37 cellular contexts compared by ENCODE assay signal in the genomic region with DNA sequence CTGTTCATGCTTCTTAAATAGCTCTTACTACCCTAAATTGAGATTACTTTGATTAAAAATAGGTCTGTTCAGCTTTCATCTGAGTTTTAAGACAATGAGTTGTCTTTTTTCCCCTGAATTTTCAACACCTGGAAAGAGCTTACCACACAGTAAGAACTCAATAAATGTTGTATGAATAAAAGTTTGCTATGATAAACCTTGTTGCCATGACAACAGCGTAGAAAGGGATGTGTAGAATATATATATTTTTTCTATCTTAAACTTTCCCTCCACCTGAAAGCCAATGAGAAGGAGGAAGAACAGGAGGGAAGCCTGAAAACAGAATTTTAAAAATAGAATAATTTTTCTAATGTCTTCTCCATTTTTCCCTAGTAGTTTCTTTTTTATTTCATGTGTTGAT. TPM values are rescaled to one million over a fixed set of nuclear protein-coding genes. Genes with fewer than 3 reads are reported as not detected.
DNase-seq lines count a peak whose midpoint lies in the region; ATAC-seq, FAIRE-seq and TF ChIP-seq lines count a peak whose summit lies in the region.
"Had no signal": no experiment of that assay in that cellular context is flagged by ENCODE, and none has a peak within 500 bp of the region (broad histone marks: within the 10 kb centered on the region; RNA-seq: fewer than 3 reads in every experiment).

No MANE protein-coding gene starts in this region.

- H3K4me3 ChIP-seq in GM12878 = no peak overlapping the region
- H3K4me3 ChIP-seq in lower lobe of right lung = no peak overlapping the region
- H3K4me3 ChIP-seq in upper lobe of left lung = no peak overlapping the region
- H3K4me3 ChIP-seq: body of pancreas, HAP-1, prostate gland, SJCRH30 had no signal

- H3K9me3 ChIP-seq in GM12878 (replicated peaks; ENCODE audit: control insufficient read depth, insufficient read depth, low read length) = no peaks in the 10 kb centered on the region
- no peaks in the 10 kb centered on the region for H3K9me3 ChIP-seq in lower lobe of right lung
- no peaks in the 10 kb centered on the region for H3K9me3 ChIP-seq in upper lobe of left lung
- H3K9me3 ChIP-seq: body of pancreas, Caco-2, HAP-1, prostate gland, SJCRH30 had no signal

- no peaks in the 10 kb centered on the region for H3K27me3 Mint-ChIP-seq in effector memory CD8-positive, alpha-beta T cell

- DNase-seq in DMS53 (lab: John Stamatoyannopoulos, UW) (peak; percentile 5), DMS53 treated with DMSO at 0.1 percent for 48 hours (lab: John Stamatoyannopoulos, UW; ENCODE audit: unreplicated experiment) (no peak), GM12878 (ENCODE audit: low read depth, low spot score) (no peak), lower lobe of right lung (no peak), upper lobe of left lung (no peak)
- DNase-seq in effector memory CD8-positive, alpha-beta T cell = no peak
- DNase-seq: activated CD4-positive, alpha-beta T cell treated with anti-CD3 and anti-CD28 coated beads for 48 hours; activated naive CD4-positive, alpha-beta T cell treated with anti-CD3 and anti-CD28 coated beads, Interleukin-2, amount 50 U/mL, for 16 hours; body of pancreas; Caco-2; DND-41; dorsolateral prefrontal cortex; islet precursor cell; left ventricle myocardium superior; naive thymus-derived CD8-positive, alpha-beta T cell; NCI-H1048; NCI-H1694 treated with DMSO at 0.1 percent for 48 hours; NCI-H446 treated with DMSO at 0.1 percent for 48 hours; NCI-H774; occipital lobe; SJCRH30; stimulated activated CD4-positive, alpha-beta T cell treated with anti-CD3 and anti-CD28 coated beads, Interleukin-15, amount 100 ng/mL, for 24 hours had no signal

- RAD21 ChIA-PET in GM12878 (lab: Charles Lee; ENCODE audit: unreplicated experiment) = no interaction called here

- no peaks in the 10 kb centered on the region for H4K20me1 ChIP-seq in GM12878 (ENCODE audit: control insufficient read depth, insufficient read depth)

- WGBS in GM12878 (ENCODE audit: insufficient coverage, insufficient replicate concordance, low lambda C conversion rate, missing lambda C conversion rate) = 46% methylated on average over 1 of the region's 1 CpG
- WGBS in upper lobe of left lung, 2 donors = 87 to 94% methylated on average over 1 of the region's 1 CpG

- no peak overlapping the region for H3K27ac Mint-ChIP-seq in effector memory CD8-positive, alpha-beta T cell
- H3K27ac Mint-ChIP-seq: activated T-helper 17 cell treated with anti-CD3 and anti-CD28 coated beads, Interleukin-2, amount 50 U/mL, for 72 hours; mesothelial cell of epicardium; naive thymus-derived CD8-positive, alpha-beta T cell; stimulated activated effector memory CD8-positive, alpha-beta T cell treated with anti-CD3 and anti-CD28 coated beads, Interleukin-12 subunit alpha, Interleukin-12 subunit beta, amount 100 ng/mL, for 72 hours; type B pancreatic cell had no signal

- no peak overlapping the region for H2AFZ ChIP-seq in GM12878 (ENCODE audit: control insufficient read depth, low read depth, low read length)

- no peak overlapping the region for H3K27ac ChIP-seq in GM12878 (ENCODE audit: control insufficient read depth, insufficient read depth)
- peak overlapping the region; percentile 73 for H3K27ac ChIP-seq in lower lobe of right lung
- H3K27ac ChIP-seq in upper lobe of left lung = peak overlapping the region; percentile 44 to 81 (median 66)
- H3K27ac ChIP-seq: 22Rv1, C4-2B, SJCRH30 had no signal

- H3K4me2 ChIP-seq in GM12878 (ENCODE audit: control insufficient read depth, insufficient read depth) = no peak overlapping the region

- CTCF ChIA-PET in GM12878 (lab: Yijun Ruan, JAX) = interaction anchor here (2.0 kb wide), 1 partner anchor 47 kb away, joined by 10 read pairs; no protein-coding TSS in a partner anchor

- POLR2A ChIA-PET in GM12878 (lab: Charles Lee) = no interaction called here

- no peak for ATAC-seq in GM12878
- no peak for ATAC-seq in lower lobe of right lung
- no peak for ATAC-seq in upper lobe of left lung (ENCODE audit: low FRiP score in 2 of 2)
- no peak for ATAC-seq in GM19035 (IDR thresholded peaks at IDR 0.05; ENCODE audit: unreplicated experiment)
- no peak for ATAC-seq in effector memory CD8-positive, alpha-beta T cell (replicated peaks)
- no peak for ATAC-seq in GM19328 (IDR thresholded peaks at IDR 0.05; ENCODE audit: unreplicated experiment)
- ATAC-seq: activated T-helper 17 cell treated with anti-CD3 and anti-CD28 coated beads, Interleukin-2, amount 50 U/mL, for 72 hours; body of pancreas; naive thymus-derived CD8-positive, alpha-beta T cell; stimulated activated effector memory CD8-positive, alpha-beta T cell treated with anti-CD3 and anti-CD28 coated beads, Interleukin-12 subunit alpha, Interleukin-12 subunit beta, amount 100 ng/mL, for 72 hours had no signal

- no peak for FAIRE-seq in GM12878 (lab: Jason Lieb, UNC)
- FAIRE-seq: endothelial cell of umbilical vein, GM18507, GM19239 had no signal

- H3K4me1 Mint-ChIP-seq in effector memory CD8-positive, alpha-beta T cell (ENCODE audit: low read depth in 2 of 2) = no peaks in the 10 kb centered on the region
- H3K4me1 Mint-ChIP-seq: mesothelial cell of epicardium; stimulated activated effector memory CD8-positive, alpha-beta T cell treated with anti-CD3 and anti-CD28 coated beads, Interleukin-12 subunit alpha, Interleukin-12 subunit beta, amount 100 ng/mL, for 72 hours had no signal

- H3K36me3 ChIP-seq in GM12878 (ENCODE audit: control insufficient read depth in 2 of 2, insufficient read depth in 2 of 2, low read length in 1 of 2) (no peaks in the 10 kb centered on the region), lower lobe of right lung (no peaks in the 10 kb centered on the region), upper lobe of left lung (no peaks in the 10 kb centered on the region)
- H3K36me3 ChIP-seq: HAP-1, prostate gland, SJCRH30 had no signal

- TF ChIP-seq RAD21 in GM12878 (IDR thresholded peaks at IDR 0.05; ENCODE audit: insufficient read depth, low read depth, low read length) = no peak

- no peaks in the 10 kb centered on the region for H3K4me1 ChIP-seq in GM12878 (ENCODE audit: control insufficient read depth, insufficient read depth, low read length)
- H3K4me1 ChIP-seq in lower lobe of right lung = peaks cover 44% of the 10 kb centered on the region
- peaks cover 4 to 31% (median 8%) of the 10 kb centered on the region in 4 donors for H3K4me1 ChIP-seq in upper lobe of left lung
- H3K4me1 ChIP-seq: body of pancreas, prostate gland had no signal

- H3K9me3 Mint-ChIP-seq in effector memory CD8-positive, alpha-beta T cell = no peaks in the 10 kb centered on the region
- H3K9me3 Mint-ChIP-seq: activated T-helper 17 cell treated with anti-CD3 and anti-CD28 coated beads, Interleukin-2, amount 50 U/mL, for 72 hours; mesothelial cell of epicardium; stimulated activated effector memory CD8-positive, alpha-beta T cell treated with anti-CD3 and anti-CD28 coated beads, Interleukin-12 subunit alpha, Interleukin-12 subunit beta, amount 100 ng/mL, for 72 hours; type B pancreatic cell had no signal

- intact Hi-C loops in GM12878 (cut with micrococcal nuclease; ENCODE audit: unreplicated experiment) (no loop called here), lower lobe of right lung (cut with DNase I) (no loop called here)

- in situ Hi-C loops in GM12878 (cut with MboI) = no loop called here

- no peak overlapping the region for H3K9ac ChIP-seq in GM12878 (ENCODE audit: control insufficient read depth, insufficient read depth, low read length)

- TF ChIP-seq POLR2A in GM12878 (IDR thresholded peaks at IDR 0.05; ENCODE audit: low read depth, low read length) (no peak), upper lobe of left lung (IDR thresholded peaks at IDR 0.05) (no peak)

- TF ChIP-seq EP300 in GM12878 (IDR thresholded peaks at IDR 0.05; ENCODE audit: borderline replicate concordance in 1 of 2, control insufficient read depth in 1 of 2, low read depth in 2 of 2, low read length in 2 of 2) = no peak
- TF ChIP-seq EP300 in upper lobe of left lung (IDR thresholded peaks at IDR 0.05) = no peak

- SMC1A ChIA-PET in GM12878 (lab: Charles Lee; ENCODE audit: uncharacterized antibody, unreplicated experiment) = no interaction called here

- no peak overlapping the region for H3K4me3 Mint-ChIP-seq in effector memory CD8-positive, alpha-beta T cell
- H3K4me3 Mint-ChIP-seq: activated T-helper 17 cell treated with anti-CD3 and anti-CD28 coated beads, Interleukin-2, amount 50 U/mL, for 72 hours; mesothelial cell of epicardium; naive thymus-derived CD8-positive, alpha-beta T cell; stimulated activated effector memory CD8-positive, alpha-beta T cell treated with anti-CD3 and anti-CD28 coated beads, Interleukin-12 subunit alpha, Interleukin-12 subunit beta, amount 100 ng/mL, for 72 hours; type B pancreatic cell had no signal

- TF ChIP-seq CTCF in GM12878 (IDR thresholded peaks at IDR 0.05 in 2 of 3, conservative IDR thresholded peaks at IDR 0.05 in 1 of 3; ENCODE audit: control insufficient read depth in 2 of 3, extremely low read depth in 1 of 3, insufficient read depth in 1 of 3, low read depth in 3 of 3, low read length in 3 of 3) (no peak), lower lobe of right lung (IDR thresholded peaks at IDR 0.05) (no peak), upper lobe of left lung (IDR thresholded peaks at IDR 0.05) (no peak)

- no peaks in the 10 kb centered on the region for H3K79me2 ChIP-seq in GM12878 (ENCODE audit: control insufficient read depth, insufficient read depth, low read length)

- BruUV-seq in GM12878 (replicated peaks; lab: Mats Ljungman, UMichigan) = no TSS peak

- no peaks in the 10 kb centered on the region for H3K36me3 Mint-ChIP-seq in effector memory CD8-positive, alpha-beta T cell (ENCODE audit: insufficient read depth)
- H3K36me3 Mint-ChIP-seq: mesothelial cell of epicardium; stimulated activated effector memory CD8-positive, alpha-beta T cell treated with anti-CD3 and anti-CD28 coated beads, Interleukin-12 subunit alpha, Interleukin-12 subunit beta, amount 100 ng/mL, for 72 hours; type B pancreatic cell had no signal

- H3K27me3 ChIP-seq in GM12878 (replicated peaks in 1 of 2; ENCODE audit: control insufficient read depth in 2 of 2, insufficient read depth in 2 of 2, low read length in 1 of 2) = no peaks in the 10 kb centered on the region; a peak in 1 of 4 replicates
- no peaks in the 10 kb centered on the region for H3K27me3 ChIP-seq in lower lobe of right lung (ENCODE audit: low read depth)
- no peaks in the 10 kb centered on the region for H3K27me3 ChIP-seq in upper lobe of left lung
- H3K27me3 ChIP-seq: body of pancreas, dorsolateral prefrontal cortex, SJCRH30 had no signal

RNA-seq across cellular contexts. Expression of a gene that starts 3.4 kb away (rescaled TPM):
- total RNA-seq in GM12878 (2013; cell fraction: nucleolus; rRNA removed) = not detected in 2 replicates
- total RNA-seq in GM12878 (2014; rRNA removed) = 0.11 and 0.17 TPM in 2 replicates
- 0.32 and 0.40 TPM in 2 replicates for total RNA-seq in GM12878 (2014; rRNA removed; fragmentation: Illumina TruSeq; extraction: Trizol)
- 0.21 and 0.24 TPM in 2 replicates for total RNA-seq in GM12878 (2021)
- 0.66 TPM for polyA plus RNA-seq in GM12878 (2011; ENCODE audit: low read depth)
- 0.12 TPM in 1 of 2 replicates, not detected in the other for polyA plus RNA-seq in GM12878 (2011; rRNA removed)
- not detected in 2 replicates for polyA plus RNA-seq in GM12878 (2011; cell fraction: cytosol; rRNA removed)
- polyA plus RNA-seq in GM12878 (2011; cell fraction: nucleus; rRNA removed) = not detected in 2 replicates
- 0.65 and 1.2 TPM in 2 replicates for polyA plus RNA-seq in GM12878 (2012)
- polyA plus RNA-seq in GM12878 (2014; fragmentation: Illumina TruSeq; extraction: Trizol) = 0.38 TPM in 1 of 2 replicates, not detected in the other
- under 1 TPM; 0.40 to 0.42 TPM for polyA plus RNA-seq in GM12878 (2014; fragmentation: Nextera tagmentation; extraction: Ambion mirVana)
- 0.27 and 0.34 TPM in 2 replicates for polyA plus RNA-seq in GM12878 (2014; rRNA removed)
- polyA plus RNA-seq in GM12878 (2016; fragmentation: Nextera tagmentation; extraction: Ambion mirVana) = under 1 TPM; 0.15 to 0.19 TPM
- not detected in 2 replicates for polyA minus RNA-seq in GM12878 (2011; rRNA and poly(A)+ RNA removed)
- not detected in 2 replicates for polyA minus RNA-seq in GM12878 (2011; cell fraction: cytosol; rRNA and poly(A)+ RNA removed)
- polyA minus RNA-seq in GM12878 (2011; cell fraction: nucleus; rRNA and poly(A)+ RNA removed) = not detected in 2 replicates
- 48.7 TPM for total RNA-seq in lower lobe of right lung
- 10 to 100 TPM; 37.1 to 75.4 (median 46.8) TPM for total RNA-seq in upper lobe of left lung
- total RNA-seq: activated T-helper 17 cell treated with anti-CD3 and anti-CD28 coated beads, Interleukin-2, amount 50 U/mL, for 72 hours; naive thymus-derived CD8-positive, alpha-beta T cell; RPMI7951 had no signal

RNA-seq across cellular contexts. Expression of a gene that starts 6.7 kb away (rescaled TPM):
- 1.1 and 2.4 TPM in 2 replicates for total RNA-seq in GM12878 (2013; cell fraction: nucleolus; rRNA removed)
- total RNA-seq in GM12878 (2014; rRNA removed) = 0.16 TPM in 1 of 2 replicates, not detected in the other
- total RNA-seq in GM12878 (2014; rRNA removed; fragmentation: Illumina TruSeq; extraction: Trizol) = 0.18 and 0.41 TPM in 2 replicates
- 0.51 TPM in 1 of 2 replicates, not detected in the other for total RNA-seq in GM12878 (2021)
- polyA plus RNA-seq in GM12878 (2011; ENCODE audit: low read depth) = not detected
- 0.11 and 0.27 TPM in 2 replicates for polyA plus RNA-seq in GM12878 (2011; rRNA removed)
- 0.07 TPM in 1 of 2 replicates, not detected in the other for polyA plus RNA-seq in GM12878 (2011; cell fraction: cytosol; rRNA removed)
- 0.13 and 0.19 TPM in 2 replicates for polyA plus RNA-seq in GM12878 (2011; cell fraction: nucleus; rRNA removed)
- polyA plus RNA-seq in GM12878 (2012) = 0.32 TPM in 1 of 2 replicates, not detected in the other
- 0.50 and 1.1 TPM in 2 replicates for polyA plus RNA-seq in GM12878 (2014; fragmentation: Illumina TruSeq; extraction: Trizol)
- 1 to 10 TPM in 1 of 2 experiments, under 1 TPM in 1; 0.79 to 1.3 TPM for polyA plus RNA-seq in GM12878 (2014; fragmentation: Nextera tagmentation; extraction: Ambion mirVana)
- 0.14 and 0.29 TPM in 2 replicates for polyA plus RNA-seq in GM12878 (2014; rRNA removed)
- polyA plus RNA-seq in GM12878 (2016; fragmentation: Nextera tagmentation; extraction: Ambion mirVana) = under 1 TPM; 0.28 to 0.68 TPM
- not detected in 2 replicates for polyA minus RNA-seq in GM12878 (2011; rRNA and poly(A)+ RNA removed)
- not detected in 2 replicates for polyA minus RNA-seq in GM12878 (2011; cell fraction: cytosol; rRNA and poly(A)+ RNA removed)
- polyA minus RNA-seq in GM12878 (2011; cell fraction: nucleus; rRNA and poly(A)+ RNA removed) = 0.38 TPM in 1 of 2 replicates, not detected in the other
- total RNA-seq in lower lobe of right lung = not detected
- total RNA-seq in upper lobe of left lung = under 1 TPM in 2 of 6 donors, not detected in 4; 0.37 to 0.89 TPM
- total RNA-seq: body of pancreas, Caco-2, left ventricle myocardium superior, LHCN-M2, occipital lobe, SJCRH30 had no signal
- polyA plus RNA-seq: endothelial cell of umbilical vein; naive thymus-derived CD8-positive, alpha-beta T cell had no signal

RNA-seq across cellular contexts. Expression of a gene that starts 14.9 kb away (rescaled TPM):
- total RNA-seq in GM12878 (2013; cell fraction: nucleolus; rRNA removed) = 8.0 and 11.3 TPM in 2 replicates
- 0.51 and 0.54 TPM in 2 replicates for total RNA-seq in GM12878 (2014; rRNA removed)
- total RNA-seq in GM12878 (2014; rRNA removed; fragmentation: Illumina TruSeq; extraction: Trizol) = 0.63 and 0.74 TPM in 2 replicates
- total RNA-seq in GM12878 (2021) = 0.51 and 0.56 TPM in 2 replicates
- 1.0 TPM for polyA plus RNA-seq in GM12878 (2011; ENCODE audit: low read depth)
- 1.0 and 2.4 TPM in 2 replicates for polyA plus RNA-seq in GM12878 (2011; rRNA removed)
- 0.24 and 0.30 TPM in 2 replicates for polyA plus RNA-seq in GM12878 (2011; cell fraction: cytosol; rRNA removed)
- 2.5 TPM in 2 replicates for polyA plus RNA-seq in GM12878 (2011; cell fraction: nucleus; rRNA removed)
- 0.60 and 1.0 TPM in 2 replicates for polyA plus RNA-seq in GM12878 (2012)
- polyA plus RNA-seq in GM12878 (2014; fragmentation: Illumina TruSeq; extraction: Trizol) = 0.13 and 0.62 TPM in 2 replicates
- under 1 TPM; 0.29 to 0.42 TPM for polyA plus RNA-seq in GM12878 (2014; fragmentation: Nextera tagmentation; extraction: Ambion mirVana)
- 0.77 and 1.7 TPM in 2 replicates for polyA plus RNA-seq in GM12878 (2014; rRNA removed)
- polyA plus RNA-seq in GM12878 (2016; fragmentation: Nextera tagmentation; extraction: Ambion mirVana) = under 1 TPM; 0.53 to 0.70 TPM
- 0.36 and 0.51 TPM in 2 replicates for polyA minus RNA-seq in GM12878 (2011; rRNA and poly(A)+ RNA removed)
- not detected in 2 replicates for polyA minus RNA-seq in GM12878 (2011; cell fraction: cytosol; rRNA and poly(A)+ RNA removed)
- 0.48 and 2.1 TPM in 2 replicates for polyA minus RNA-seq in GM12878 (2011; cell fraction: nucleus; rRNA and poly(A)+ RNA removed)
- 8.9 TPM for total RNA-seq in lower lobe of right lung
- 10 to 100 TPM in 2 of 6 donors, 1 to 10 TPM in 4; 2.1 to 18.2 (median 8.4) TPM for total RNA-seq in upper lobe of left lung
- polyA plus RNA-seq: naive thymus-derived CD8-positive, alpha-beta T cell had no signal

Comparison
In these comparisons a context has a peak if more than half of its experiments do, and no peak if none do; other contexts are left out.
1. RNA of a gene that starts 3.4 kb away (total RNA-seq): 37.1 to 75.4 TPM in upper lobe of left lung and 48.7 TPM in lower lobe of right lung (single experiment); 0.11 to 0.40 TPM in GM12878; every median in the first group is over 10 times any median in the second.